19 cellular contexts compared by ENCODE assay signal in the genomic region with DNA sequence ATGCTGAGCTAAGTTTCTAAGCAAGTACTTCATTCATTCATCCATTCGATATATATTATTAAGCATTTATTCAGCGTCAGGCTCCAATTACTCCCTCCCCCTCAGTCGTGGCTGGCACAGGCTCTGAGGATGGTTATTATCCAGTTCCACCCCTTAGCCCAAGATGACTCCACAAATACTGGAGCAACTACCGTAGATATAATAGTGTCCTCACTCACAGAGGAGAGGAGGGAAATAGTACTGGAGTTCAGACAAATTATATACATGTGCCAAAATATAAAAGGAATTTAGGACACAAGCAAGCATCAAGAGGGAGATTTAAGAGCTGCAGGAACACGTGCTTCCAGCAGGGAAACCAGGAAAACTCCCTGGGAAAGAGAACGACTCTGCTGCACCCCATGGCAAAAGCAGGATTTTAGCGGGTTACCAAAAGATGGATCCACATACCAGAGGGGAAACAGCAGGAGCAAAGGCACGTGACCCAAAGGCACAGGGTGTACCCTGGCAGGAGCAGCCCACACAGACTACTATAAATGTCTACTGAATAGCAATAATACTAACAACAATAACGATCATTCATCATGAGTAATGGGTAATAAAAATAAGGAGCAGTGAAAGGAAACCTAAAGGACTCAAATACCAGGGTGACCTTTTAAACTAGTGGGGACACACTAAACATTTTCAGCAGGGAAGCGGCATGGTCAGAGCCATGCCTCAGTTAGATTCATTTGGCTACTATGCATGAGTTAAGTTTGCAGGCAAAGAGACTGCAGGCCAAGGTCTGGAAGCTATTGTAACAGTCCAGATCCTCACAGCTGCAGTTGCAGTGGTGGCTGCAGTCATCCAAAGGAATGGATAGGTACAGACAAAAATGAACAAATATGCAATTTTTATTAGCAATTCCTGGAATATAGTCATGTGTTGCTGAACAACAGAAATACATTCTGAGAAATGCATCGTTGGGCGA.
DNase-seq lines count a peak whose midpoint lies in the region; ATAC-seq and TF ChIP-seq lines count a peak whose summit lies in the region.
"Had no signal": no experiment of that assay in that cellular context is flagged by ENCODE, and none has a peak within 500 bp of the region (broad histone marks: within the 10 kb centered on the region; RNA-seq: fewer than 3 reads in every experiment).

No MANE protein-coding gene starts in this region.

- in situ Hi-C loops in GM13976 (cut with MboI; ENCODE audit: low sequenced_read_pairs, unreplicated experiment): no loop called here

- peaks cover 2% of the 10 kb centered on the region for H3K36me3 ChIP-seq in suprapubic skin
- H3K36me3 ChIP-seq: heart right ventricle, upper lobe of left lung had no signal

- no peak for TF ChIP-seq EP300 in suprapubic skin (IDR thresholded peaks at IDR 0.05)

- H3K9me3 Mint-ChIP-seq in activated CD8-positive, alpha-beta T cell treated with anti-CD3 and anti-CD28 coated beads for 36 hours: no peaks in the 10 kb centered on the region
- H3K9me3 Mint-ChIP-seq: activated T-cell treated with anti-CD3 and anti-CD28 coated beads, Interleukin-2, amount 50 U/mL, for 72 hours had no signal

- no peak overlapping the region for H3K27ac Mint-ChIP-seq in activated CD8-positive, alpha-beta T cell treated with anti-CD3 and anti-CD28 coated beads for 36 hours
- H3K27ac Mint-ChIP-seq: activated CD4-positive, alpha-beta T cell treated with anti-CD3 and anti-CD28 coated beads for 36 hours; activated T-cell treated with anti-CD3 and anti-CD28 coated beads, Interleukin-2, amount 50 U/mL, for 72 hours; T-helper 1 cell treated with Interleukin-12 subunit alpha and Interleukin-12 subunit beta and Interleukin-4 antibody, amounts not matched to agents 30 μg/mL and 1 μg/mL, for 36 hours had no signal

- POLR2A ChIA-PET in activated CD8-positive, alpha-beta T cell treated with anti-CD3 and anti-CD28 coated beads for 36 hours (lab: Charles Lee): no interaction called here

- H3K4me1 Mint-ChIP-seq in activated CD8-positive, alpha-beta T cell treated with anti-CD3 and anti-CD28 coated beads for 36 hours (ENCODE audit: low read depth): no peaks in the 10 kb centered on the region
- H3K4me1 Mint-ChIP-seq: activated CD4-positive, alpha-beta T cell treated with anti-CD3 and anti-CD28 coated beads for 36 hours had no signal

- TF ChIP-seq CTCF in suprapubic skin (IDR thresholded peaks at IDR 0.05) (no peak), GM13976 (IDR thresholded peaks at IDR 0.05; ENCODE audit: borderline replicate concordance, control extremely low read depth, extremely low read depth, insufficient read depth, missing control alignments) (no peak)
- no peak for TF ChIP-seq CTCF in activated CD8-positive, alpha-beta T cell treated with anti-CD3 and anti-CD28 coated beads for 36 hours (IDR thresholded peaks at IDR 0.05)

- no peak for TF ChIP-seq POLR2A in suprapubic skin (IDR thresholded peaks at IDR 0.05)

- no peaks in the 10 kb centered on the region for H3K9me3 ChIP-seq in suprapubic skin
- H3K9me3 ChIP-seq: heart right ventricle, upper lobe of left lung had no signal

- H3K36me3 Mint-ChIP-seq in activated CD8-positive, alpha-beta T cell treated with anti-CD3 and anti-CD28 coated beads for 36 hours (ENCODE audit: low read depth): no peaks in the 10 kb centered on the region

- DNase-seq in EL (peak; percentile 59), caudate nucleus (lab: John Stamatoyannopoulos, UW) (peak in 16 of 61 donors; percentile 9 to 47 (median 22)), left kidney (ENCODE audit: low read depth, low spot score) (peak; percentile 41), suprapubic skin (ENCODE audit: low spot score in 2 of 2) (no peak), GM13976 (ENCODE audit: low spot score) (no peak), DMS153 (lab: John Stamatoyannopoulos, UW) (no peak)
- DNase-seq in activated CD8-positive, alpha-beta T cell treated with anti-CD3 and anti-CD28 coated beads for 36 hours: no peak
- DNase-seq: activated CD4-positive, alpha-beta T cell treated with anti-CD3 and anti-CD28 coated beads for 36 hours; activated T-cell treated with anti-CD3 and anti-CD28 coated beads, Interleukin-2, amount 50 U/mL, for 72 hours; effector memory CD4-positive, alpha-beta T cell; heart right ventricle; NCI-H1436; NCI-H524 treated with DMSO at 0.1 percent for 48 hours; PC-9; upper lobe of left lung had no signal

- WGBS in suprapubic skin: 54% methylated on average over 12 of the region's 12 CpGs

- no peak overlapping the region for H3K4me3 Mint-ChIP-seq in activated CD8-positive, alpha-beta T cell treated with anti-CD3 and anti-CD28 coated beads for 36 hours
- H3K4me3 Mint-ChIP-seq: activated CD4-positive, alpha-beta T cell treated with anti-CD3 and anti-CD28 coated beads for 36 hours; activated T-cell treated with anti-CD3 and anti-CD28 coated beads, Interleukin-2, amount 50 U/mL, for 72 hours; T-helper 1 cell treated with Interleukin-12 subunit alpha and Interleukin-12 subunit beta and Interleukin-4 antibody, amounts not matched to agents 30 μg/mL and 1 μg/mL, for 36 hours had no signal

- H3K27ac ChIP-seq in caudate nucleus (ENCODE audit: low read depth, low read length): peak overlapping the region; percentile 48
- peak overlapping the region; percentile 70 for H3K27ac ChIP-seq in suprapubic skin
- H3K27ac ChIP-seq: BLaER1 treated with 17β-estradiol and CSF1 and Interleukin-3, amounts not matched to agents 10 nM and 100 nM; PC-9 had no signal

- peaks cover 28% of the 10 kb centered on the region for H3K4me1 ChIP-seq in suprapubic skin
- H3K4me1 ChIP-seq: BLaER1 treated with 17β-estradiol and CSF1 and Interleukin-3, amounts not matched to agents 10 nM and 100 nM had no signal

- intact Hi-C loops in activated CD8-positive, alpha-beta T cell treated with anti-CD3 and anti-CD28 coated beads for 36 hours (cut with micrococcal nuclease): no loop called here

- H3K27me3 ChIP-seq in suprapubic skin: no peaks in the 10 kb centered on the region
- H3K27me3 ChIP-seq: BLaER1 treated with 17β-estradiol and CSF1 and Interleukin-3, amounts not matched to agents 10 nM and 100 nM; heart right ventricle; upper lobe of left lung had no signal

- no peak for ATAC-seq in activated CD8-positive, alpha-beta T cell treated with anti-CD3 and anti-CD28 coated beads for 36 hours
- ATAC-seq in GM19035 (IDR thresholded peaks at IDR 0.05; ENCODE audit: unreplicated experiment): no peak
- ATAC-seq: activated CD4-positive, alpha-beta T cell treated with anti-CD3 and anti-CD28 coated beads for 36 hours; activated T-cell treated with anti-CD3 and anti-CD28 coated beads, Interleukin-2, amount 50 U/mL, for 72 hours; left colon had no signal

- CTCF ChIA-PET in activated CD8-positive, alpha-beta T cell treated with anti-CD3 and anti-CD28 coated beads for 36 hours (lab: Charles Lee): no interaction called here

- H3K4me3 ChIP-seq in suprapubic skin: no peak overlapping the region
- H3K4me3 ChIP-seq: BLaER1 treated with 17β-estradiol and CSF1 and Interleukin-3, amounts not matched to agents 10 nM and 100 nM; heart right ventricle; PC-9; upper lobe of left lung had no signal

- H3K27me3 Mint-ChIP-seq in activated CD8-positive, alpha-beta T cell treated with anti-CD3 and anti-CD28 coated beads for 36 hours: peaks cover 3% of the 10 kb centered on the region

Comparison
In these comparisons a context has a peak if more than half of its experiments do, and no peak if none do; other contexts are left out.
1. DNase-seq: peak in EL (single experiment) and left kidney (single experiment); none in suprapubic skin (0 of 2), activated CD8-positive, alpha-beta T cell treated with anti-CD3 and anti-CD28 coated beads for 36 hours (single experiment), GM13976 (single experiment) and DMS153 (single experiment).